ENCODE assay signal across 20 cellular contexts in the genomic region with DNA sequence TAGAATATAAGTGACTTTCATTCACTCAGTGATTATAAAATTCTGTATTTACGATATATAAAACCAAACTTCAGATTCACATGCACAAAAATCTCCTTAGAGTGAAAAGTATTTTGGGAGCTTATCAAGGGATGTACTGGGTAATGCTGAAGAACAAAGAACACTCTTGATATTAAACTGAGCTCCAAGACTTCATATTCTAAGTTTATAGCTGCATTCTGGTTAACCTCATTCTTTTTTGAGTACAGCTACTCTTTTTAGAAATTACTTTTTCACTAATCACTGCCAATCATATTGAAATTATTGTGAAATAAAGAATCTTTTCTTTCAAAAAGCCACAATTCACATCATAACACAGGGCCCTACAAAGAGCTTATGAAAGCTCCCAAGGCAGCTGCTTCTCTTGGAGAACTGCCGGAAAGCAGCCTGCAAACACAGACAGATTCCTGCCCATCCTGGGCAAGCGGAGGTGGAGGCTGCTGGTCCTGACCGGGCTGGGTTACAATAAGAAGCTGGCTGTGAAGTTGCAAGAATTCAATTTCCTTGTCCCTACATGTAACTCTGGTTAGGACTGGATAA.
DNase-seq lines count a peak whose midpoint lies in the region; ATAC-seq and TF ChIP-seq lines count a peak whose summit lies in the region.
"Had no signal": no experiment of that assay in that cellular context is flagged by ENCODE, and none has a peak within 500 bp of the region (broad histone marks: within the 10 kb centered on the region; RNA-seq: fewer than 3 reads in every experiment).

No MANE protein-coding gene starts in this region.

- ATAC-seq in gastroesophageal sphincter (peak; percentile 39), aorta (ENCODE audit: low FRiP score) (no peak)
- ATAC-seq: activated CD4-positive, CD25-positive, alpha-beta regulatory T cell treated with anti-CD3 and anti-CD28 coated beads, Interleukin-2, amount 50 U/mL, for 24 hours; effector memory CD8-positive, alpha-beta T cell; Panc1 had no signal

- TF ChIP-seq CTCF in AG10803 (conservative IDR thresholded peaks at IDR 0.05; ENCODE audit: low read length) (no peak), gastroesophageal sphincter (IDR thresholded peaks at IDR 0.05) (no peak)

- H3K4me1 ChIP-seq in gastroesophageal sphincter (peaks cover 6 to 30% (median 10%) of the 10 kb centered on the region in 3 donors), aorta (ENCODE audit: control insufficient read depth in 1 of 2, insufficient read depth in 2 of 2, low read length in 2 of 2) (no peaks in the 10 kb centered on the region)

- TF ChIP-seq EP300 in gastroesophageal sphincter (IDR thresholded peaks at IDR 0.05) = no peak

- H3K4me3 ChIP-seq in AG10803 (ENCODE audit: low read length) (no peak overlapping the region), gastroesophageal sphincter (no peak overlapping the region), aorta (ENCODE audit: low read length in 2 of 2) (no peak overlapping the region)
- H3K4me3 ChIP-seq: coronary artery had no signal

- peak overlapping the region in 3 of 4 donors; percentile 34 to 59 (median 51) for H3K27ac ChIP-seq in gastroesophageal sphincter
- no peak overlapping the region for H3K27ac ChIP-seq in aorta (ENCODE audit: low read depth in 1 of 2, low read length in 2 of 2)
- H3K27ac ChIP-seq: coronary artery had no signal

- in situ Hi-C loops in SK-MEL-5 (cut with HindIII; ENCODE audit: low pct_unique_long_range_greater_than_20kb, low sequenced_read_pairs) = no loop called here

- H3K36me3 ChIP-seq in gastroesophageal sphincter (no peaks in the 10 kb centered on the region), aorta (ENCODE audit: control insufficient read depth in 1 of 2, insufficient read depth in 2 of 2, low read length in 1 of 2) (no peaks in the 10 kb centered on the region)
- H3K36me3 ChIP-seq: BE2C had no signal

- peak; percentile 12 for DNase-seq in AG10803 (ENCODE audit: low read depth)
- DNase-seq in SK-MEL-5 (ENCODE audit: low read depth, low spot score) = peak; percentile 96
- peak in 8 of 10 donors; percentile 12 to 89 (median 22) for DNase-seq in posterior cingulate gyrus
- no peak for DNase-seq in HCEC 1CT
- no peak for DNase-seq in NCI-H748 treated with DMSO at 0.1 percent for 48 hours (lab: John Stamatoyannopoulos, UW)
- DNase-seq in aorta = no peak
- DNase-seq in T-helper 2 cell = no peak
- DNase-seq: activated CD4-positive, alpha-beta memory T cell treated with anti-CD3 and anti-CD28 coated beads, Interleukin-2, amount 10 ng/mL, durations not matched to agents 7 days and 5 days; BE2C; CD8-positive, alpha-beta memory T cell; effector memory CD8-positive, alpha-beta T cell; immature natural killer cell; NCI-H1092; NCI-H1694 treated with DMSO at 0.1 percent for 48 hours; NCI-H524; stimulated activated naive CD4-positive, alpha-beta T cell treated with Interleukin-2 at 50 U/mL for 16 hours had no signal

- 30 to 51% methylated on average over 3 of the region's 4 CpGs for WGBS in gastroesophageal sphincter (ENCODE audit: low coverage in 1 of 2), 2 donors
- 93 to 95% methylated on average over 4 of the region's 4 CpGs for WGBS in aorta, 2 donors

- intact Hi-C loops in posterior cingulate gyrus (cut with DNase I) (no loop called here), aorta (cut with DNase I) (no loop called here)

- no peaks in the 10 kb centered on the region for H3K9me3 ChIP-seq in gastroesophageal sphincter
- H3K9me3 ChIP-seq in aorta (ENCODE audit: control insufficient read depth, low read length) = no peaks in the 10 kb centered on the region
- H3K9me3 ChIP-seq: BE2C had no signal

- H3K27me3 ChIP-seq in gastroesophageal sphincter (no peaks in the 10 kb centered on the region), aorta (ENCODE audit: control insufficient read depth in 1 of 2, insufficient read depth in 2 of 2, low read length in 1 of 2) (no peaks in the 10 kb centered on the region)
- H3K27me3 ChIP-seq: BE2C had no signal

- no peak for TF ChIP-seq POLR2A in gastroesophageal sphincter (IDR thresholded peaks at IDR 0.05)

Comparison
In these comparisons a context has a peak if more than half of its experiments do, and no peak if none do; other contexts are left out.
1. DNase-seq: peak in AG10803 (single experiment), SK-MEL-5 (single experiment) and posterior cingulate gyrus (8 of 10); none in HCEC 1CT (single experiment), NCI-H748 treated with DMSO at 0.1 percent for 48 hours (single experiment), aorta (0 of 2) and T-helper 2 cell (0 of 5).
2. H3K27ac ChIP-seq: peak in gastroesophageal sphincter (3 of 4); none in aorta (0 of 2).